9 cellular contexts compared by ENCODE assay signal in the genomic region with DNA sequence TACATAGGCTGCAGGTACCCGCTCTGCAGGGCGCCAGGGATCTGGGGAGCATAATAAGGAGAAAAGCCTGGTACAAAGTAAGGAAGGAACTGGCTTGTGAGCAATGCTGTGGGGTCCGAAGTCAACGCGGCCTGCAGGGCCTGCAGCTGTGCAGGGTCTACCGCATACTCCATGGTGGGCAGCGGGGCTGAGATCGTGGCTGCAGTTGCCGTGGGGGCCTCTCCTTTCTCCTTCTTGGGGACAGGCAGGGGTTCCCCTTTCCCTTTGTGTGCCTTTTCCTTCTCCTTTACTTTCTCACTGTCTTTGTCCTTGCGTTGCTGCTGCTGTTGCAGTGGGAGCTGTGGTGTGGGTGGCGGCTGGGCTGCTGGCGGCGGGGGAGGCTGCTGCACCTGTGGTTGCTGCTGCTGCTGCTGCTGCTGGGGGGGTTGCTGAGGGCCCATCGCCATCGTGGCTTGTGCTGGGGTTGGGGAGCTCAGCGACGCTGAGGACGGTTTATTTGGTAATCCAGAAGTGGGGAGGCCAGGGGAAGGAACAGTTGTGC.
DNase-seq lines count a peak whose midpoint lies in the region.
"Had no signal": no experiment of that assay in that cellular context is flagged by ENCODE, and none has a peak within 500 bp of the region (broad histone marks: within the 10 kb centered on the region; RNA-seq: fewer than 3 reads in every experiment).

No MANE protein-coding gene starts in this region.

- no peaks in the 10 kb centered on the region for H3K27me3 ChIP-seq in stomach smooth muscle (ENCODE audit: control insufficient read depth in 1 of 2, insufficient read depth in 2 of 2, low read length in 2 of 2)

- peak overlapping the region; percentile 59 for H3K4me3 ChIP-seq in iPS-18c (ENCODE audit: insufficient read depth, low read depth, low read length)
- H3K4me3 ChIP-seq in stomach smooth muscle (ENCODE audit: low read length in 2 of 2): peak overlapping the region; percentile 71 to 80

- H3K36me3 ChIP-seq in stomach smooth muscle (ENCODE audit: control insufficient read depth in 2 of 2, insufficient read depth in 2 of 2, low read length in 2 of 2): peaks cover 14 to 20% of the 10 kb centered on the region in 2 donors

- CTCF ChIA-PET in activated CD4-positive, alpha-beta T cell treated with anti-CD3 and anti-CD28 coated beads, Interleukin-2, amount 10 ng/mL, durations not matched to agents 7 days and 5 days (lab: Charles Lee): interaction anchor here (1.0 kb wide), 1 partner anchor 283 kb away, joined by 4 read pairs; no protein-coding TSS in a partner anchor

- intact Hi-C loops in activated T-helper 1 cell treated with anti-CD3 and anti-CD28 coated beads, Interleukin-12 subunit alpha, Interleukin-12 subunit beta, Interleukin-2, Interleukin-4 antibody, amounts not matched to agents 30 ng/mL and 10 ng/mL and 1 ng/mL, durations not matched to agents 14 hours and 24 hours and 36 hours (cut with micrococcal nuclease): loop anchor here (10.0 kb wide), 4 partner anchors 256 to 384 kb away; partner anchors contain the start of gene ZFHX3

- peak overlapping the region; percentile 59 for H3K4me3 Mint-ChIP-seq in activated CD4-positive, alpha-beta T cell treated with anti-CD3 and anti-CD28 coated beads, Interleukin-2, amount 10 ng/mL, durations not matched to agents 7 days and 5 days
- H3K4me3 Mint-ChIP-seq in activated T-helper 1 cell treated with anti-CD3 and anti-CD28 coated beads, Interleukin-12 subunit alpha, Interleukin-12 subunit beta, Interleukin-2, Interleukin-4 antibody, amounts not matched to agents 30 ng/mL and 10 ng/mL and 1 ng/mL, durations not matched to agents 14 hours and 24 hours and 36 hours: peak overlapping the region; percentile 84

- DNase-seq in activated CD4-positive, alpha-beta T cell treated with anti-CD3 and anti-CD28 coated beads, Interleukin-2, amount 10 ng/mL, durations not matched to agents 7 days and 5 days: no peak
- DNase-seq in activated CD4-positive, alpha-beta T cell treated with anti-CD3 and anti-CD28 coated beads for 4 hours: no peak
- DNase-seq in activated T-helper 1 cell treated with anti-CD3 and anti-CD28 coated beads, Interleukin-12 subunit alpha, Interleukin-12 subunit beta, Interleukin-2, Interleukin-4 antibody, amounts not matched to agents 30 ng/mL and 10 ng/mL and 1 ng/mL, durations not matched to agents 14 hours and 24 hours and 36 hours (ENCODE audit: low spot score): no peak
- DNase-seq in glomerular visceral epithelial cell (ENCODE audit: extremely low spot score): no peak
- DNase-seq in iPS-NIHi7 (ENCODE audit: extremely low spot score): no peak
- no peak for DNase-seq in stimulated activated CD8-positive, alpha-beta memory T cell treated with anti-CD3 and anti-CD28 coated beads, Interleukin-4, amount 100 ng/mL, for 48 hours
- DNase-seq: NCI-H2171 had no signal

- H3K27ac ChIP-seq in stomach smooth muscle (ENCODE audit: low read length): peak overlapping the region; percentile 55

- POLR2A ChIA-PET in activated CD4-positive, alpha-beta T cell treated with anti-CD3 and anti-CD28 coated beads, Interleukin-2, amount 10 ng/mL, durations not matched to agents 7 days and 5 days (lab: Charles Lee): no interaction called here

- H3K36me3 Mint-ChIP-seq in activated CD4-positive, alpha-beta T cell treated with anti-CD3 and anti-CD28 coated beads, Interleukin-2, amount 10 ng/mL, durations not matched to agents 7 days and 5 days (ENCODE audit: low read depth): peaks cover 4% of the 10 kb centered on the region
- H3K36me3 Mint-ChIP-seq in activated T-helper 1 cell treated with anti-CD3 and anti-CD28 coated beads, Interleukin-12 subunit alpha, Interleukin-12 subunit beta, Interleukin-2, Interleukin-4 antibody, amounts not matched to agents 30 ng/mL and 10 ng/mL and 1 ng/mL, durations not matched to agents 14 hours and 24 hours and 36 hours (ENCODE audit: low read depth): no peaks in the 10 kb centered on the region

- H3K27ac Mint-ChIP-seq in activated CD4-positive, alpha-beta T cell treated with anti-CD3 and anti-CD28 coated beads, Interleukin-2, amount 10 ng/mL, durations not matched to agents 7 days and 5 days: no peak overlapping the region
- peak overlapping the region; percentile 7 for H3K27ac Mint-ChIP-seq in activated T-helper 1 cell treated with anti-CD3 and anti-CD28 coated beads, Interleukin-12 subunit alpha, Interleukin-12 subunit beta, Interleukin-2, Interleukin-4 antibody, amounts not matched to agents 30 ng/mL and 10 ng/mL and 1 ng/mL, durations not matched to agents 14 hours and 24 hours and 36 hours

- H3K4me1 Mint-ChIP-seq in activated CD4-positive, alpha-beta T cell treated with anti-CD3 and anti-CD28 coated beads, Interleukin-2, amount 10 ng/mL, durations not matched to agents 7 days and 5 days: peaks cover 36% of the 10 kb centered on the region
- peaks cover 23% of the 10 kb centered on the region for H3K4me1 Mint-ChIP-seq in activated T-helper 1 cell treated with anti-CD3 and anti-CD28 coated beads, Interleukin-12 subunit alpha, Interleukin-12 subunit beta, Interleukin-2, Interleukin-4 antibody, amounts not matched to agents 30 ng/mL and 10 ng/mL and 1 ng/mL, durations not matched to agents 14 hours and 24 hours and 36 hours (ENCODE audit: low read depth)

- no peak overlapping the region for H3K9ac ChIP-seq in stomach smooth muscle (ENCODE audit: low read length in 2 of 2)

- H3K9me3 Mint-ChIP-seq in activated CD4-positive, alpha-beta T cell treated with anti-CD3 and anti-CD28 coated beads, Interleukin-2, amount 10 ng/mL, durations not matched to agents 7 days and 5 days: no peaks in the 10 kb centered on the region
- no peaks in the 10 kb centered on the region for H3K9me3 Mint-ChIP-seq in activated T-helper 1 cell treated with anti-CD3 and anti-CD28 coated beads, Interleukin-12 subunit alpha, Interleukin-12 subunit beta, Interleukin-2, Interleukin-4 antibody, amounts not matched to agents 30 ng/mL and 10 ng/mL and 1 ng/mL, durations not matched to agents 14 hours and 24 hours and 36 hours

- H3K9me3 ChIP-seq in iPS-18c (ENCODE audit: control insufficient read depth, insufficient read depth, low read length) (no peaks in the 10 kb centered on the region), stomach smooth muscle (ENCODE audit: control insufficient read depth in 2 of 2, low read length in 2 of 2) (peaks cover 0 to 3% of the 10 kb centered on the region in 2 donors)

- peaks cover 20% of the 10 kb centered on the region for H3K27me3 Mint-ChIP-seq in activated CD4-positive, alpha-beta T cell treated with anti-CD3 and anti-CD28 coated beads, Interleukin-2, amount 10 ng/mL, durations not matched to agents 7 days and 5 days
- H3K27me3 Mint-ChIP-seq in activated T-helper 1 cell treated with anti-CD3 and anti-CD28 coated beads, Interleukin-12 subunit alpha, Interleukin-12 subunit beta, Interleukin-2, Interleukin-4 antibody, amounts not matched to agents 30 ng/mL and 10 ng/mL and 1 ng/mL, durations not matched to agents 14 hours and 24 hours and 36 hours (ENCODE audit: insufficient read depth): peaks cover 34% of the 10 kb centered on the region

- H3K4me1 ChIP-seq in stomach smooth muscle (ENCODE audit: control insufficient read depth, insufficient read depth, low read length): peaks cover 28% of the 10 kb centered on the region
